9 cellular contexts compared by ENCODE assay signal in genomic region chr22:36776722-36777121, GRCh38. TPM values are rescaled to one million over a fixed set of nuclear protein-coding genes. Genes with fewer than 3 reads are reported as not detected.
A peak's percentile ranks its signal among the peaks of the same experiment; 100 is the strongest.
DNase-seq lines count a peak whose midpoint lies in the region; ATAC-seq and FAIRE-seq lines count a peak whose summit lies in the region.
"Had no signal": no experiment of that assay in that cellular context is flagged by ENCODE, and none has a peak within 500 bp of the region (broad histone marks: within the 10 kb centered on the region; RNA-seq: fewer than 3 reads in every experiment).

No MANE protein-coding gene starts in this region.

- H3K9me3 Mint-ChIP-seq in activated T-helper 17 cell treated with anti-CD3 and anti-CD28 coated beads, Interleukin-2, amount 50 U/mL, for 72 hours, result no peaks in the 10 kb centered on the region
- H3K9me3 Mint-ChIP-seq in immature natural killer cell, result no peaks in the 10 kb centered on the region

- H3K4me3 Mint-ChIP-seq in activated T-helper 17 cell treated with anti-CD3 and anti-CD28 coated beads, Interleukin-2, amount 50 U/mL, for 72 hours, result peak overlapping the region; percentile 82
- H3K4me3 Mint-ChIP-seq in immature natural killer cell, result peak overlapping the region; percentile 88 to 92 (median 90)

- H3K4me1 Mint-ChIP-seq in activated T-helper 17 cell treated with anti-CD3 and anti-CD28 coated beads, Interleukin-2, amount 50 U/mL, for 72 hours, result peaks cover 22% of the 10 kb centered on the region
- H3K4me1 Mint-ChIP-seq in immature natural killer cell, result peaks cover 18 to 21% of the 10 kb centered on the region in 2 donors

- FAIRE-seq in frontal cortex (lab: Jason Lieb, UNC), result no peak

- no peaks in the 10 kb centered on the region for H3K36me3 Mint-ChIP-seq in activated T-helper 17 cell treated with anti-CD3 and anti-CD28 coated beads, Interleukin-2, amount 50 U/mL, for 72 hours (ENCODE audit: low read depth)
- H3K36me3 Mint-ChIP-seq in immature natural killer cell, result peaks cover 4 to 7% (median 4%) of the 10 kb centered on the region in 3 donors

- H3K27ac ChIP-seq in temporal lobe (ENCODE audit: low read depth, low read length), result peak overlapping the region; percentile 47

- H3K27me3 Mint-ChIP-seq in activated T-helper 17 cell treated with anti-CD3 and anti-CD28 coated beads, Interleukin-2, amount 50 U/mL, for 72 hours, result no peaks in the 10 kb centered on the region
- H3K27me3 Mint-ChIP-seq in immature natural killer cell (ENCODE audit: low read depth in 3 of 3), result peaks cover 2 to 9% (median 2%) of the 10 kb centered on the region in 3 donors

- peak; percentile 6 to 16 for DNase-seq in activated CD4-positive, alpha-beta T cell treated with anti-CD3 and anti-CD28 coated beads, Interleukin-2, amount 50 U/mL, for 48 hours
- DNase-seq in activated CD4-positive, alpha-beta T cell treated with anti-CD3 and anti-CD28 coated beads for 1 hour, result no peak
- DNase-seq in immature natural killer cell (no peak), occipital lobe (lab: John Stamatoyannopoulos, UW) (no peak), frontal cortex (ENCODE audit: low spot score in 2 of 2) (no peak)

- no peak for ATAC-seq in activated T-helper 17 cell treated with anti-CD3 and anti-CD28 coated beads, Interleukin-2, amount 50 U/mL, for 72 hours (replicated peaks)
- ATAC-seq in HG03095 (IDR thresholded peaks at IDR 0.05; ENCODE audit: unreplicated experiment), result no peak

- peak overlapping the region; percentile 87 for H3K27ac Mint-ChIP-seq in activated T-helper 17 cell treated with anti-CD3 and anti-CD28 coated beads, Interleukin-2, amount 50 U/mL, for 72 hours
- peak overlapping the region; percentile 88 to 94 (median 92) for H3K27ac Mint-ChIP-seq in immature natural killer cell

RNA-seq across cellular contexts. Expression of gene IFT27, which starts 0.8 kb away (rescaled TPM):
- 10 to 100 TPM; 19.7 to 21.2 TPM for total RNA-seq in activated T-helper 17 cell treated with anti-CD3 and anti-CD28 coated beads, Interleukin-2, amount 50 U/mL, for 72 hours
- polyA plus RNA-seq in immature natural killer cell, result 10 to 100 TPM; 11.5 to 18.1 (median 13.0) TPM
- total RNA-seq in temporal lobe (12.3 TPM), occipital lobe (16.4 TPM), frontal cortex (17.5 TPM)

RNA-seq across cellular contexts. Expression of gene PVALB, which starts 40.1 kb away (rescaled TPM):
- not detected for total RNA-seq in activated T-helper 17 cell treated with anti-CD3 and anti-CD28 coated beads, Interleukin-2, amount 50 U/mL, for 72 hours
- polyA plus RNA-seq in immature natural killer cell, result not detected
- total RNA-seq in temporal lobe, result not detected
- total RNA-seq in occipital lobe, result 0.62 TPM
- total RNA-seq in frontal cortex, result not detected
- total RNA-seq: lower leg skin had no signal

Comparison
In these comparisons a context has a peak if more than half of its experiments do, and no peak if none do; other contexts are left out.
1. DNase-seq: peak in activated CD4-positive, alpha-beta T cell treated with anti-CD3 and anti-CD28 coated beads, Interleukin-2, amount 50 U/mL, for 48 hours (2 of 2); none in activated CD4-positive, alpha-beta T cell treated with anti-CD3 and anti-CD28 coated beads for 1 hour (single experiment), immature natural killer cell (0 of 3), occipital lobe (single experiment) and frontal cortex (0 of 2).